ENCODE assay signal across 16 cellular contexts in genomic region chr2:188348974-188349500, GRCh38. TPM values are rescaled to one million over a fixed set of nuclear protein-coding genes. Genes with fewer than 3 reads are reported as not detected.
"Had no signal": no experiment of that assay in that cellular context is flagged by ENCODE, and none has a peak within 500 bp of the region (broad histone marks: within the 10 kb centered on the region; RNA-seq: fewer than 3 reads in every experiment).

No MANE protein-coding gene starts in this region.

- H3K27ac ChIP-seq: esophagus squamous epithelium, gastrocnemius medialis, heart right ventricle, neutrophil, skin epidermis, stomach, thoracic aorta, transverse colon had no signal

- ATAC-seq: gastrocnemius medialis; heart right ventricle; naive thymus-derived CD8-positive, alpha-beta T cell; sciatic nerve had no signal

- DNase-seq: dermis blood vessel endothelial cell; esophagus squamous epithelium; gastrocnemius medialis; heart right ventricle; hypothalamus; kidney glomerular epithelial cell; naive thymus-derived CD8-positive, alpha-beta T cell; stimulated activated CD4-positive, alpha-beta T cell treated with anti-CD3 and anti-CD28 coated beads, Interleukin-2, amount 100 ng/mL, for 24 hours; stimulated activated naive CD4-positive, alpha-beta T cell; stomach; substantia nigra; transverse colon had no signal

- H3K4me1 Mint-ChIP-seq: naive thymus-derived CD8-positive, alpha-beta T cell had no signal

- H3K36me3 ChIP-seq: esophagus squamous epithelium, gastrocnemius medialis, heart right ventricle, neutrophil, stomach, thoracic aorta, transverse colon had no signal

- H3K27ac Mint-ChIP-seq: naive thymus-derived CD8-positive, alpha-beta T cell had no signal

- H3K4me1 ChIP-seq: heart right ventricle had no signal

- H3K36me3 Mint-ChIP-seq: naive thymus-derived CD8-positive, alpha-beta T cell had no signal

- H3K4me3 ChIP-seq: esophagus squamous epithelium, gastrocnemius medialis, heart right ventricle, skin epidermis, stomach, thoracic aorta, transverse colon had no signal

- H3K9me3 ChIP-seq: esophagus squamous epithelium, gastrocnemius medialis, heart right ventricle, neutrophil, stomach, thoracic aorta, transverse colon had no signal

- H3K4me3 Mint-ChIP-seq: naive thymus-derived CD8-positive, alpha-beta T cell had no signal

- H3K27me3 ChIP-seq: esophagus squamous epithelium, gastrocnemius medialis, heart right ventricle, neutrophil, stomach, transverse colon had no signal

RNA-seq across cellular contexts. Expression of gene GULP1, which starts 57.4 kb away (rescaled TPM):
- total RNA-seq: naive thymus-derived CD8-positive, alpha-beta T cell had no signal
- polyA plus RNA-seq: naive thymus-derived CD8-positive, alpha-beta T cell had no signal
